Comparison of ENCODE assay signal across 11 cellular contexts in genomic region chr3:129276385-129276784, GRCh38. TPM values are rescaled to one million over a fixed set of nuclear protein-coding genes. Genes with fewer than 3 reads are reported as not detected.
DNase-seq lines count a peak whose midpoint lies in the region; ATAC-seq and TF ChIP-seq lines count a peak whose summit lies in the region.
"Had no signal": no experiment of that assay in that cellular context is flagged by ENCODE, and none has a peak within 500 bp of the region (broad histone marks: within the 10 kb centered on the region; RNA-seq: fewer than 3 reads in every experiment).

No MANE protein-coding gene starts in this region.

- H3K27me3 ChIP-seq in Peyer's patch, result no peaks in the 10 kb centered on the region
- no peaks in the 10 kb centered on the region for H3K27me3 ChIP-seq in left ventricle myocardium inferior (ENCODE audit: low read depth)
- H3K27me3 ChIP-seq: right atrium auricular region had no signal

- H3K4me3 ChIP-seq in Peyer's patch, result no peak overlapping the region
- no peak overlapping the region for H3K4me3 ChIP-seq in left ventricle myocardium inferior
- H3K4me3 ChIP-seq: right atrium auricular region, thoracic aorta had no signal

- H3K4me1 ChIP-seq in Peyer's patch, result peaks cover 0 to 19% (median 6%) of the 10 kb centered on the region in 4 donors
- H3K4me1 ChIP-seq in left ventricle myocardium inferior, result peaks cover 37% of the 10 kb centered on the region

- no peak overlapping the region for H3K27ac Mint-ChIP-seq in HFFc6

- TF ChIP-seq CTCF in GM10266 (IDR thresholded peaks at IDR 0.05; ENCODE audit: control insufficient read depth, insufficient read depth, low read depth, missing control alignments), result no peak
- no peak for TF ChIP-seq CTCF in Peyer's patch (IDR thresholded peaks at IDR 0.05)
- no peak for TF ChIP-seq CTCF in HFFc6 (IDR thresholded peaks at IDR 0.05)
- no peak for TF ChIP-seq CTCF in left ventricle myocardium inferior (IDR thresholded peaks at IDR 0.05; ENCODE audit: borderline replicate concordance)

- H3K4me3 Mint-ChIP-seq in HFFc6, result no peak overlapping the region

- no peak overlapping the region for H3K27ac ChIP-seq in Peyer's patch
- H3K27ac ChIP-seq in left ventricle myocardium inferior (replicated peaks), result no peak overlapping the region
- H3K27ac ChIP-seq: right atrium auricular region, thoracic aorta had no signal

- H3K4me1 Mint-ChIP-seq in HFFc6 (ENCODE audit: low read depth), result peaks cover 31% of the 10 kb centered on the region

- DNase-seq in GM10266 (ENCODE audit: extremely low spot score) (peak; percentile 86), Peyer's patch (peak in 2 of 3 donors; percentile 81 to 86), NCI-H526 treated with DMSO at 0.1 percent for 48 hours (lab: John Stamatoyannopoulos, UW) (no peak), NCI-H345 (lab: John Stamatoyannopoulos, UW) (no peak), HFFc6 (no peak), left ventricle myocardium inferior (no peak)
- DNase-seq: DMS53 had no signal

- peak; percentile 64 for ATAC-seq in GM19324 (IDR thresholded peaks at IDR 0.05; ENCODE audit: low FRiP score, unreplicated experiment)
- peak; percentile 86 for ATAC-seq in HG02981 (IDR thresholded peaks at IDR 0.05; ENCODE audit: unreplicated experiment)

- no peaks in the 10 kb centered on the region for H3K9me3 Mint-ChIP-seq in HFFc6

- intact Hi-C loops in left ventricle myocardium inferior (cut with micrococcal nuclease), result no loop called here

- peaks cover 50% of the 10 kb centered on the region for H3K36me3 Mint-ChIP-seq in HFFc6 (ENCODE audit: low read depth)

- no peak for TF ChIP-seq POLR2A in Peyer's patch (IDR thresholded peaks at IDR 0.05)

- peaks cover 2% of the 10 kb centered on the region; the same call in 1 of the 2 replicates for H3K27me3 Mint-ChIP-seq in HFFc6 (ENCODE audit: insufficient read depth)

- H3K36me3 ChIP-seq in Peyer's patch (peaks cover 0 to 62% (median 0%) of the 10 kb centered on the region in 3 donors), left ventricle myocardium inferior (peaks cover 64% of the 10 kb centered on the region)

- H3K9me3 ChIP-seq in Peyer's patch (no peaks in the 10 kb centered on the region), left ventricle myocardium inferior (replicated peaks) (no peaks in the 10 kb centered on the region)
- H3K9me3 ChIP-seq: right atrium auricular region, thoracic aorta had no signal

RNA-seq across cellular contexts. Expression of gene HMCES, which starts 2.3 kb away (rescaled TPM):
- 10 to 100 TPM; 22.2 to 29.7 (median 24.2) TPM for total RNA-seq in Peyer's patch
- 10 to 100 TPM; 28.3 to 33.9 (median 31.4) TPM for total RNA-seq in HFFc6 (2021; fragmentation: NEBNext Ultra II Directional; extraction: Animal tissue kit (Norgen Biotek cat#: 25700))
- 38.5 TPM for total RNA-seq in left ventricle myocardium inferior

RNA-seq across cellular contexts. Expression of gene COPG1, which starts 27.0 kb away (rescaled TPM):
- total RNA-seq in Peyer's patch (100 to 1,000 TPM; 120 to 220 (median 176) TPM), left ventricle myocardium inferior (86.1 TPM)
- total RNA-seq in HFFc6 (2021; fragmentation: NEBNext Ultra II Directional; extraction: Animal tissue kit (Norgen Biotek cat#: 25700)), result 100 to 1,000 TPM; 316 to 393 (median 342) TPM

Comparison
In these comparisons a context has a peak if more than half of its experiments do, and no peak if none do; other contexts are left out.
1. DNase-seq: peak in GM10266 (single experiment) and Peyer's patch (2 of 3); none in NCI-H526 treated with DMSO at 0.1 percent for 48 hours (single experiment), NCI-H345 (single experiment), HFFc6 (single experiment) and left ventricle myocardium inferior (single experiment).